In the genomic region with DNA sequence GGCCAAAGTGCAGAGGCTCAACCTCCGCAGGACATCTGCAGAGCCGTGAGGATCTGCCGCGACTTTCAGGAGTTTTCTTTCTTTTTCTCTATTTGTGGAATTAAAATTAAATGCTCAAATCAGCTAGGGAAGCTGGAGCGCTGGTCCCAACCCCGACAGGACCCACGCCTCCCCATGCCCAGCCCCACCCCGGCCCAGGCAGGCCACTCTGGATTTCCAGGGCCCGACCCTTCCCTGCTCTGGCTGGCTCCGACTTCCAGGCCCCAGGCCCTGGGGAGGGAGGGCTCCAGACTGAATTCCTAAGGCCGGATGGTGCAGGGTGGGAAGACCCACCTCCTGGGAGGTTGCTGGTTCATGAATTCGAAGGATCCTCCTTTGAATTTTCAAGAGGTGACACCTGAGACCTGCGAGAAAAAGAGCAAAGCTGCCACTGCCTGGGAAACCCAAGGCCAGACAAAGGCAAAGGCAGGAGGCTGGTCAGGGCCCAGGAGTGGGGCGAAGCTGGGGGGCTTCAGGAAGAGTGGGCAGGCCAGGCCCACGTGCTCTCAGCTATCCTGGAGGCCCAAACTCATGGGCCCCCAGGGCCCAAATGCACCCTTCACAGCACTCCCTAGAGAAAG, we compare ENCODE assay signal across 26 cellular contexts. TPM values are rescaled to one million over a fixed set of nuclear protein-coding genes. Genes with fewer than 3 reads are reported as not detected.
A peak's percentile ranks its signal among the peaks of the same experiment; 100 is the strongest.
DNase-seq lines count a peak whose midpoint lies in the region; ATAC-seq, FAIRE-seq and TF ChIP-seq lines count a peak whose summit lies in the region.
"Had no signal": no experiment of that assay in that cellular context is flagged by ENCODE, and none has a peak within 500 bp of the region (broad histone marks: within the 10 kb centered on the region; RNA-seq: fewer than 3 reads in every experiment).

No MANE protein-coding gene starts in this region.

- TF ChIP-seq EP300 in Ishikawa (IDR thresholded peaks at IDR 0.05; ENCODE audit: borderline replicate concordance): peak; percentile 18; the same call in 1 of the 2 replicates

- H3K27ac Mint-ChIP-seq in Caco-2 (ENCODE audit: unreplicated experiment): peak overlapping the region; percentile 92
- H3K27ac Mint-ChIP-seq: T-cell had no signal

- peaks cover 5% of the 10 kb centered on the region for H3K36me3 Mint-ChIP-seq in Caco-2 (ENCODE audit: insufficient read depth, unreplicated experiment)
- H3K36me3 Mint-ChIP-seq: T-cell had no signal

- no peak for FAIRE-seq in kidney (lab: Jason Lieb, UNC)
- FAIRE-seq: GM12878 had no signal

- no peak for TF ChIP-seq CTCF in Caco-2 (IDR thresholded peaks at IDR 0.05; ENCODE audit: insufficient read depth in 1 of 2, low read depth in 1 of 2, low read length in 1 of 2, severe bottlenecking in 1 of 2, unreplicated experiment in 1 of 2)
- TF ChIP-seq CTCF in kidney (IDR thresholded peaks at IDR 0.05; ENCODE audit: borderline replicate concordance, extremely low read depth, insufficient read depth): no peak

- POLR2A ChIA-PET in Caco-2 (lab: Charles Lee): no interaction called here

- CTCF ChIA-PET in Caco-2 (lab: Charles Lee): no interaction called here

- DNase-seq in Caco-2 (peak in 1 of 2 experiments; percentile 71), kidney (peak; percentile 45), posterior vena cava (ENCODE audit: low spot score) (peak; percentile 56), medulla oblongata (ENCODE audit: extremely low spot score) (no peak)
- DNase-seq in stimulated activated naive CD4-positive, alpha-beta T cell treated with Interleukin-2 at 50 U/mL for 16 hours (lab: John Stamatoyannopoulos, UW): no peak
- DNase-seq: activated CD4-positive, alpha-beta T cell treated with anti-CD3 and anti-CD28 coated beads for 1 hour; BE2C; Calu3; DND-41; effector CD4-positive, alpha-beta T cell; NCI-H1105 treated with DMSO at 0.1 percent for 48 hours; NCI-H2081 treated with DMSO at 0.1 percent for 48 hours; NCI-H446; stimulated activated CD4-positive, alpha-beta T cell treated with anti-CD3 and anti-CD28 coated beads, Interleukin-1b, Interleukin-23, amount 100 ng/mL, for 48 hours; T-cell had no signal

- H3K4me1 Mint-ChIP-seq in Caco-2 (ENCODE audit: low read depth, unreplicated experiment): peaks cover 63% of the 10 kb centered on the region
- H3K4me1 Mint-ChIP-seq: T-cell had no signal

- ATAC-seq in GM19455 (IDR thresholded peaks at IDR 0.05; ENCODE audit: unreplicated experiment) (no peak), GM19463 (IDR thresholded peaks at IDR 0.05; ENCODE audit: unreplicated experiment) (no peak)
- ATAC-seq: body of pancreas, GM12878, HCT116, heart left ventricle, T-cell had no signal

- H3K27me3 Mint-ChIP-seq in Caco-2 (ENCODE audit: insufficient read depth, unreplicated experiment): no peaks in the 10 kb centered on the region

- H3K4me1 ChIP-seq in Caco-2 (peaks cover 70% of the 10 kb centered on the region), kidney (ENCODE audit: control insufficient read depth in 1 of 2, insufficient read depth in 1 of 2, low read depth in 1 of 2, low read length in 2 of 2) (peaks cover 10 to 12% of the 10 kb centered on the region in 2 donors)

- BruUV-seq in Caco-2 (replicated peaks; lab: Mats Ljungman, UMichigan): no TSS peak

- H3K9ac ChIP-seq in kidney (ENCODE audit: low read length in 2 of 2): no peak overlapping the region

- H3K4me3 Mint-ChIP-seq in Caco-2 (ENCODE audit: unreplicated experiment): peak overlapping the region; percentile 55
- H3K4me3 Mint-ChIP-seq: T-cell had no signal

- intact Hi-C loops in Caco-2 (cut with micrococcal nuclease; ENCODE audit: unreplicated experiment) (loop anchor here (2.0 kb wide), 1 partner anchor 160 kb away; no protein-coding TSS in a partner anchor), kidney (cut with DNase I) (no loop called here), posterior vena cava (cut with DNase I) (no loop called here)

- H3K36me3 ChIP-seq in Caco-2 (ENCODE audit: control insufficient read depth, insufficient read depth, low read length): no peaks in the 10 kb centered on the region
- H3K36me3 ChIP-seq in kidney (ENCODE audit: control insufficient read depth in 1 of 2, insufficient read depth in 2 of 2, low read length in 2 of 2): no peaks in the 10 kb centered on the region
- H3K36me3 ChIP-seq: BE2C, heart left ventricle had no signal

- H3K9me3 ChIP-seq in Caco-2 (no peaks in the 10 kb centered on the region), kidney (ENCODE audit: control insufficient read depth in 1 of 2, low read length in 2 of 2) (no peaks in the 10 kb centered on the region)
- H3K9me3 ChIP-seq: BE2C, body of pancreas, heart left ventricle had no signal

- H3K27me3 ChIP-seq in Caco-2 (replicated peaks; ENCODE audit: control insufficient read depth, insufficient read depth, low read length): no peaks in the 10 kb centered on the region
- H3K27me3 ChIP-seq: BE2C, body of pancreas had no signal

- no peaks in the 10 kb centered on the region for H3K9me3 Mint-ChIP-seq in Caco-2 (ENCODE audit: unreplicated experiment)
- H3K9me3 Mint-ChIP-seq: T-cell had no signal

- H3K27ac ChIP-seq in kidney (ENCODE audit: low read depth in 2 of 2, low read length in 2 of 2): no peak overlapping the region
- H3K27ac ChIP-seq: body of pancreas, heart left ventricle had no signal

- no peak for TF ChIP-seq RAD21 in Ishikawa (IDR thresholded peaks at IDR 0.05; ENCODE audit: low read depth)

- H3K4me3 ChIP-seq in Caco-2 (ENCODE audit: low read depth, low read length) (no peak overlapping the region), kidney (ENCODE audit: low read length in 2 of 2) (no peak overlapping the region)
- H3K4me3 ChIP-seq: body of pancreas, GM12878, heart left ventricle had no signal

TF ChIP-seq in Ishikawa, 13 proteins besides CTCF, POLR2A, EP300 and RAD21:
- peak; percentile 44; the same call in 1 of the 2 replicates for TF ChIP-seq TCF12 (IDR thresholded peaks at IDR 0.05; ENCODE audit: low read depth)
- TF ChIP-seq, protein P1, sequence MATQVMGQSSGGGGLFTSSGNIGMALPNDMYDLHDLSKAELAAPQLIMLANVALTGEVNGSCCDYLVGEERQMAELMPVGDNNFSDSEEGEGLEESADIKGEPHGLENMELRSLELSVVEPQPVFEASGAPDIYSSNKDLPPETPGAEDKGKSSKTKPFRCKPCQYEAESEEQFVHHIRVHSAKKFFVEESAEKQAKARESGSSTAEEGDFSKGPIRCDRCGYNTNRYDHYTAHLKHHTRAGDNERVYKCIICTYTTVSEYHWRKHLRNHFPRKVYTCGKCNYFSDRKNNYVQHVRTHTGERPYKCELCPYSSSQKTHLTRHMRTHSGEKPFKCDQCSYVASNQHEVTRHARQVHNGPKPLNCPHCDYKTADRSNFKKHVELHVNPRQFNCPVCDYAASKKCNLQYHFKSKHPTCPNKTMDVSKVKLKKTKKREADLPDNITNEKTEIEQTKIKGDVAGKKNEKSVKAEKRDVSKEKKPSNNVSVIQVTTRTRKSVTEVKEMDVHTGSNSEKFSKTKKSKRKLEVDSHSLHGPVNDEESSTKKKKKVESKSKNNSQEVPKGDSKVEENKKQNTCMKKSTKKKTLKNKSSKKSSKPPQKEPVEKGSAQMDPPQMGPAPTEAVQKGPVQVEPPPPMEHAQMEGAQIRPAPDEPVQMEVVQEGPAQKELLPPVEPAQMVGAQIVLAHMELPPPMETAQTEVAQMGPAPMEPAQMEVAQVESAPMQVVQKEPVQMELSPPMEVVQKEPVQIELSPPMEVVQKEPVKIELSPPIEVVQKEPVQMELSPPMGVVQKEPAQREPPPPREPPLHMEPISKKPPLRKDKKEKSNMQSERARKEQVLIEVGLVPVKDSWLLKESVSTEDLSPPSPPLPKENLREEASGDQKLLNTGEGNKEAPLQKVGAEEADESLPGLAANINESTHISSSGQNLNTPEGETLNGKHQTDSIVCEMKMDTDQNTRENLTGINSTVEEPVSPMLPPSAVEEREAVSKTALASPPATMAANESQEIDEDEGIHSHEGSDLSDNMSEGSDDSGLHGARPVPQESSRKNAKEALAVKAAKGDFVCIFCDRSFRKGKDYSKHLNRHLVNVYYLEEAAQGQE (IDR thresholded peaks at IDR 0.05; ENCODE audit: low read depth): no peak
- TF ChIP-seq YY1 (IDR thresholded peaks at IDR 0.05; ENCODE audit: low read depth): no peak
- TF ChIP-seq, protein P2, sequence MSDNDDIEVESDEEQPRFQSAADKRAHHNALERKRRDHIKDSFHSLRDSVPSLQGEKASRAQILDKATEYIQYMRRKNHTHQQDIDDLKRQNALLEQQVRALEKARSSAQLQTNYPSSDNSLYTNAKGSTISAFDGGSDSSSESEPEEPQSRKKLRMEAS (IDR thresholded peaks at IDR 0.05): no peak
- no peak for TF ChIP-seq USF1 (IDR thresholded peaks at IDR 0.05)

RNA-seq across cellular contexts. Expression of gene LINC01488, which starts 47.0 kb away (rescaled TPM):
- total RNA-seq in Caco-2 (2022) (0.12 TPM in 1 of 2 replicates, not detected in the other), kidney (not detected), posterior vena cava (not detected)
- polyA plus RNA-seq in kidney (ENCODE audit: insufficient read depth, low read depth, low replicate concordance): not detected
- total RNA-seq: body of pancreas, Calu3, epithelial cell of proximal tubule, GM12878, lower leg skin, pulmonary artery endothelial cell, T-cell, ureter had no signal
- polyA plus RNA-seq: GM12878 had no signal

Comparison
In these comparisons a context has a peak if more than half of its experiments do, and no peak if none do; other contexts are left out.
1. DNase-seq: peak in kidney (single experiment) and posterior vena cava (single experiment); none in stimulated activated naive CD4-positive, alpha-beta T cell treated with Interleukin-2 at 50 U/mL for 16 hours (single experiment) and medulla oblongata (single experiment).